1 cellular context compared by ENCODE assay signal in genomic region chr2:26520065-26520464, GRCh38.
TF ChIP-seq lines count a peak whose summit lies in the region.

No MANE protein-coding gene starts in this region.

TF ChIP-seq in HepG2, 621 proteins besides CTCF, POLR2A, EP300 and RAD21:
- TF ChIP-seq ZNF704 (CRISPR knock-in tag; IDR thresholded peaks at IDR 0.05; ENCODE audit: borderline replicate concordance) (no peak), ZNF12 (CRISPR knock-in tag; IDR thresholded peaks at IDR 0.05) (no peak), FOXA3 (CRISPR knock-in tag; IDR thresholded peaks at IDR 0.05) (no peak), MIER2 (CRISPR knock-in tag; IDR thresholded peaks at IDR 0.05) (no peak), ZNF558 (CRISPR knock-in tag; IDR thresholded peaks at IDR 0.05; ENCODE audit: borderline replicate concordance) (no peak), PATZ1 (CRISPR knock-in tag; IDR thresholded peaks at IDR 0.05) (no peak), FOXP1 (IDR thresholded peaks at IDR 0.05) (no peak), FOXP1 (CRISPR knock-in tag; IDR thresholded peaks at IDR 0.05) (no peak), GFI1 (CRISPR knock-in tag; IDR thresholded peaks at IDR 0.05; ENCODE audit: borderline replicate concordance) (no peak), ZNF556 (CRISPR knock-in tag; IDR thresholded peaks at IDR 0.05; ENCODE audit: borderline replicate concordance) (no peak), MAFF (IDR thresholded peaks at IDR 0.05; ENCODE audit: low read depth, low read length) (no peak)
